Comparison of ENCODE assay signal across 8 cellular contexts in the genomic region with DNA sequence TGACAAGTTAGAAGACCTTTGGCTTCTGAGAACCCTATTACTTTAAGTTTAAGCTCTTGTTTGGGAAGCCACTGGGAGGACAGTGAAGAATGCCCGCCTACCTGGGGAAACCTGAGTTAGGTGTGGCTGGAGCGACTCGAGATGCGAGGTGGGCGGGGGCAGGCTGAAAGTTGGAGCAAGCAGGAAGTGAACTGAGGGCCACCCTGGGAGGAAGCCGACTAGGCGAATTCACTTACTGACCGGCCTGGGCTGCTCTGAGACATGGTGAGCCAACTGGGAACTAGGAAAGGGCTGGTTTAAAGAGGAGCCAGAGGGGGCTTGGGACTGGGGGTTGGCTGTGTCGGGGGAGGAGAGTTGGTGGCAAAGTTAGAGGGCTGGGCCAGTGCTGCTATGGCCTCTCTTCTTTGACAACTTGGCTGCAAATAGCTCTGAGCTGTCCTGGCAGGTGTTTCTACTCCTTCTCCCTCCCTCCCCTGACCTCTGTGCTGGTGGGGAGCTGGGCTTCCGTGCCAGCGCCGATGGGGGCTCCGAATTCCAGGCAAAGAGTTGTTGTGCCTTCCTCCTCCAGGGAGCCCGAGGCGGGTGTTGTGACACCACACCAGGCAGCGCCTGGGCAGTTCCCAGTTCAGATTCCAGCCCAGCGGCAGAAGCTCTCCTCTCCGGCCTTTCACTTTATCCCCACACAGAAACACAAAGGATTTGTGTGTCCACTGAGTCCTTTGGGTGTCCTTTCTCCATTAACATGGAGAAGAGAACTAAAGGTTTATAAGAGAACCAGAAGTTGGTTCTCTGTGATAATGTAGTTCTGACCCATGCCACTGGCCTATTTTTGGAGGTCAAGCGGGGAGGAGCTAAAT. TPM values are rescaled to one million over a fixed set of nuclear protein-coding genes. Genes with fewer than 3 reads are reported as not detected.
DNase-seq lines count a peak whose midpoint lies in the region; ATAC-seq and TF ChIP-seq lines count a peak whose summit lies in the region.

A gene (plus strand): TSS at position 201 of the 857 bp plus-strand sequence. CDS start 61 bp downstream, at position 262.

- peak within 1 kb of the TSS; percentile 92 to 98 (median 96) for H3K27ac Mint-ChIP-seq in CD14-positive monocyte
- peak within 1 kb of the TSS; percentile 97 to 98 for H3K27ac Mint-ChIP-seq in stimulated activated naive CD8-positive, alpha-beta T cell treated with anti-CD3 and anti-CD28 coated beads, Interleukin-15, amount 100 ng/mL, for 72 hours

- peaks cover 48% of the 10 kb centered on the region for H3K4me1 Mint-ChIP-seq in CD14-positive monocyte
- H3K4me1 Mint-ChIP-seq in stimulated activated naive CD8-positive, alpha-beta T cell treated with anti-CD3 and anti-CD28 coated beads, Interleukin-15, amount 100 ng/mL, for 72 hours = peaks cover 40% of the 10 kb centered on the region

- H3K27me3 Mint-ChIP-seq in CD14-positive monocyte (ENCODE audit: low read depth in 3 of 3) = peaks cover 0 to 3% (median 1%) of the 10 kb centered on the region in 3 donors
- no peaks in the 10 kb centered on the region for H3K27me3 Mint-ChIP-seq in stimulated activated naive CD8-positive, alpha-beta T cell treated with anti-CD3 and anti-CD28 coated beads, Interleukin-15, amount 100 ng/mL, for 72 hours

- H3K4me3 ChIP-seq in mucosa of stomach (ENCODE audit: low read length) = peak within 1 kb of the TSS; percentile 85

- peaks cover 17 to 26% of the 10 kb centered on the region in 2 donors for H3K36me3 Mint-ChIP-seq in CD14-positive monocyte

- intact Hi-C loops in CD14-positive monocyte (cut with micrococcal nuclease) = no loop called here

- peak; percentile 65 for ATAC-seq in GM19463 (IDR thresholded peaks at IDR 0.05; ENCODE audit: unreplicated experiment)
- ATAC-seq in stimulated activated naive CD8-positive, alpha-beta T cell treated with anti-CD3 and anti-CD28 coated beads, Interleukin-15, amount 100 ng/mL, for 72 hours = peak; percentile 85

- peak within 1 kb of the TSS; percentile 96 to 99 for H3K4me3 Mint-ChIP-seq in CD14-positive monocyte
- H3K4me3 Mint-ChIP-seq in stimulated activated naive CD8-positive, alpha-beta T cell treated with anti-CD3 and anti-CD28 coated beads, Interleukin-15, amount 100 ng/mL, for 72 hours = peak within 1 kb of the TSS; percentile 85 to 98

- TF ChIP-seq CTCF in CD14-positive monocyte (IDR thresholded peaks at IDR 0.05) = no peak

- H3K4me1 ChIP-seq in mucosa of stomach (ENCODE audit: control insufficient read depth, insufficient read depth, low read length) = peaks cover 33% of the 10 kb centered on the region

- H3K9me3 ChIP-seq in KOPT-K1 (ENCODE audit: insufficient read depth, low read length, poor library complexity, severe bottlenecking) (no peaks in the 10 kb centered on the region), mucosa of stomach (ENCODE audit: control insufficient read depth, low read length) (no peaks in the 10 kb centered on the region)

- no peaks in the 10 kb centered on the region for H3K9me3 Mint-ChIP-seq in CD14-positive monocyte
- no peaks in the 10 kb centered on the region for H3K9me3 Mint-ChIP-seq in stimulated activated naive CD8-positive, alpha-beta T cell treated with anti-CD3 and anti-CD28 coated beads, Interleukin-15, amount 100 ng/mL, for 72 hours

- peak within 1 kb of the TSS; percentile 99 for H3K9ac ChIP-seq in mucosa of stomach (ENCODE audit: low read length)

- peak within 1 kb of the TSS; percentile 52 for H3K27ac ChIP-seq in KOPT-K1 (ENCODE audit: low read depth, low read length, poor library complexity, severe bottlenecking)

- H3K36me3 ChIP-seq in KOPT-K1 (ENCODE audit: insufficient read depth, low read length) = no peaks in the 10 kb centered on the region
- no peaks in the 10 kb centered on the region for H3K36me3 ChIP-seq in mucosa of stomach (ENCODE audit: control insufficient read depth, insufficient read depth, low read length)

- peak; percentile 61 for DNase-seq in CD14-positive monocyte (ENCODE audit: low spot score)
- peak; percentile 42 for DNase-seq in activated CD4-positive, alpha-beta T cell treated with anti-CD3 and anti-CD28 coated beads for 1 hour
- peak; percentile 53 for DNase-seq in effector CD8-positive, alpha-beta T cell (lab: John Stamatoyannopoulos, UW)
- DNase-seq in stimulated activated naive CD8-positive, alpha-beta T cell treated with anti-CD3 and anti-CD28 coated beads, Interleukin-15, amount 100 ng/mL, for 72 hours = peak; percentile 40 to 62
- DNase-seq in NCI-H1694 treated with DMSO at 0.1 percent for 48 hours (lab: John Stamatoyannopoulos, UW) = no peak

- no peaks in the 10 kb centered on the region for H3K27me3 ChIP-seq in mucosa of stomach (ENCODE audit: control insufficient read depth, insufficient read depth, low read length)

RNA-seq across cellular contexts. Expression of the gene that starts here (rescaled TPM):
- polyA plus RNA-seq in CD14-positive monocyte = 100 to 1,000 TPM; 623 to 761 TPM
